8 cellular contexts compared by ENCODE assay signal in the genomic region with DNA sequence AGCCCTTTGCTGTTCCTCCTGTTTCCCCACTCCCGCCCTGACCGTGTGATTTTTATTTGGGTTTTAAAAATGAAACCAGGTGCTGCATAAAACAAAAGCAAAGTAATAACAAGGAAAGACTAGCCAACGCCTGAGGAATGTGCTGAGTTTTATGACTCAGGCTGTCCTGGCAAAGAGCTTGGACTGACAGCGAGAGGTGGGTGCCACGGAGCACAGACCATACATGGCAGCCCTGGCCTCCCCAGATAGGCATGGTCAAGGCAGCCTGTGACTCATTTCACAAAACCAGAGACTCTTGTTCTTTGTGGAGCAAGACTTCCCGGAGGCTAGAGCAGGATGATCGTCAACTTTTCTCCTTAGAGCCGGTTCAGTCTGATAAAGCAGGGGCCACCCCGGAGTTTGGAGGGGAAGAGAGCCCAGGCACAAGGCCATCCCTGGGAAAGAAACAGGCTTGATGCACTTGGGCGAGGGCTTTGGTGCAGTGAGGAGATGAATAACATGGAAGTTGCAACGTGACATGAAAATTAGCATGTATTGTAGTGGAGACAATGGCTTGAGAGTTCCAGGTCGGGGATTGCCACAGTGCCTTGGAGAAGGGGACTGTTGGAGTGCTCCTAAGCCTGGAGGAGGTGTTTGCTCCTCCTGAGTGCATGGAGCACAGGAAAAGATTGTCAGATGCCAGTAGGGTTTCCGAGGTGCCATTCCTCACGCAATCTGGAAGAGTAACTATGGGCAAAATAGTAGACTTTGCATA. TPM values are rescaled to one million over a fixed set of nuclear protein-coding genes. Genes with fewer than 3 reads are reported as not detected.
DNase-seq lines count a peak whose midpoint lies in the region; ATAC-seq, FAIRE-seq and TF ChIP-seq lines count a peak whose summit lies in the region.

No MANE protein-coding gene starts in this region.

- peaks cover 31% of the 10 kb centered on the region for H3K4me1 ChIP-seq in astrocyte (ENCODE audit: insufficient read depth, low read length)
- peaks cover 26 to 27% of the 10 kb centered on the region in 2 donors for H3K4me1 ChIP-seq in kidney (ENCODE audit: control insufficient read depth in 1 of 2, insufficient read depth in 1 of 2, low read depth in 1 of 2, low read length in 2 of 2)
- peaks cover 43 to 55% of the 10 kb centered on the region in 2 donors for H3K4me1 ChIP-seq in thyroid gland

- H3K9ac ChIP-seq in astrocyte (ENCODE audit: low read length) (peak overlapping the region; percentile 92), kidney (ENCODE audit: low read length in 2 of 2) (no peak overlapping the region)

- peaks cover 21% of the 10 kb centered on the region for H3K4me1 Mint-ChIP-seq in CD4-positive, alpha-beta T cell (ENCODE audit: low read depth)
- H3K4me1 Mint-ChIP-seq in astrocyte (ENCODE audit: low read depth, unreplicated experiment): peaks cover 47% of the 10 kb centered on the region
- H3K4me1 Mint-ChIP-seq in stimulated activated naive CD8-positive, alpha-beta T cell treated with anti-CD3 and anti-CD28 coated beads, Interleukin-15, amount 100 ng/mL, for 72 hours: peaks cover 24% of the 10 kb centered on the region
- H3K4me1 Mint-ChIP-seq in nephron progenitor cell: peaks cover 67% of the 10 kb centered on the region

- no peak for ATAC-seq in CD4-positive, alpha-beta T cell (ENCODE audit: poor library complexity)
- peak; percentile 40 for ATAC-seq in HG02571 (IDR thresholded peaks at IDR 0.05; ENCODE audit: unreplicated experiment)
- ATAC-seq in stimulated activated naive CD8-positive, alpha-beta T cell treated with anti-CD3 and anti-CD28 coated beads, Interleukin-15, amount 100 ng/mL, for 72 hours: no peak
- ATAC-seq in GM19467 (IDR thresholded peaks at IDR 0.05; ENCODE audit: unreplicated experiment): no peak

- no peaks in the 10 kb centered on the region for H3K79me2 ChIP-seq in astrocyte (ENCODE audit: insufficient read depth, low read length)

- no peak for TF ChIP-seq CTCF in CD4-positive, alpha-beta T cell (IDR thresholded peaks at IDR 0.05)
- TF ChIP-seq CTCF in astrocyte (IDR thresholded peaks at IDR 0.05; ENCODE audit: insufficient read depth, low read depth, low read length) (no peak), kidney (IDR thresholded peaks at IDR 0.05; ENCODE audit: borderline replicate concordance, extremely low read depth, insufficient read depth) (no peak), thyroid gland (IDR thresholded peaks at IDR 0.05) (no peak), nephron progenitor cell (IDR thresholded peaks at IDR 0.05) (no peak)

- peak overlapping the region; percentile 89 for H3K4me3 Mint-ChIP-seq in CD4-positive, alpha-beta T cell
- H3K4me3 Mint-ChIP-seq in astrocyte (ENCODE audit: unreplicated experiment): peak overlapping the region; percentile 27
- H3K4me3 Mint-ChIP-seq in stimulated activated naive CD8-positive, alpha-beta T cell treated with anti-CD3 and anti-CD28 coated beads, Interleukin-15, amount 100 ng/mL, for 72 hours: no peak overlapping the region
- no peak overlapping the region for H3K4me3 Mint-ChIP-seq in nephron progenitor cell

- FAIRE-seq in astrocyte (lab: Jason Lieb, UNC) (no peak), kidney (lab: Jason Lieb, UNC) (no peak)

- DNase-seq in CD4-positive, alpha-beta T cell: no peak
- DNase-seq in astrocyte (ENCODE audit: low read depth) (peak; percentile 99), kidney (peak; percentile 89), thyroid gland (peak; percentile 45 to 73), nephron progenitor cell (no peak)
- DNase-seq in stimulated activated naive CD8-positive, alpha-beta T cell treated with anti-CD3 and anti-CD28 coated beads, Interleukin-15, amount 100 ng/mL, for 72 hours: no peak

- POLR2A ChIA-PET in CD4-positive, alpha-beta T cell (lab: Charles Lee): no interaction called here

- H3K27me3 Mint-ChIP-seq in CD4-positive, alpha-beta T cell: no peaks in the 10 kb centered on the region
- H3K27me3 Mint-ChIP-seq in astrocyte (ENCODE audit: low read depth, unreplicated experiment) (no peaks in the 10 kb centered on the region), nephron progenitor cell (ENCODE audit: low read depth, poor library complexity) (no peaks in the 10 kb centered on the region)
- H3K27me3 Mint-ChIP-seq in stimulated activated naive CD8-positive, alpha-beta T cell treated with anti-CD3 and anti-CD28 coated beads, Interleukin-15, amount 100 ng/mL, for 72 hours: peaks cover 22% of the 10 kb centered on the region

- H3K36me3 ChIP-seq in astrocyte (ENCODE audit: insufficient read depth, low read length) (no peaks in the 10 kb centered on the region), kidney (ENCODE audit: control insufficient read depth in 1 of 2, insufficient read depth in 2 of 2, low read length in 2 of 2) (no peaks in the 10 kb centered on the region), thyroid gland (no peaks in the 10 kb centered on the region)

- H3K9me3 Mint-ChIP-seq in CD4-positive, alpha-beta T cell: no peaks in the 10 kb centered on the region
- H3K9me3 Mint-ChIP-seq in astrocyte (ENCODE audit: unreplicated experiment): no peaks in the 10 kb centered on the region
- H3K9me3 Mint-ChIP-seq in stimulated activated naive CD8-positive, alpha-beta T cell treated with anti-CD3 and anti-CD28 coated beads, Interleukin-15, amount 100 ng/mL, for 72 hours: no peaks in the 10 kb centered on the region
- no peaks in the 10 kb centered on the region for H3K9me3 Mint-ChIP-seq in nephron progenitor cell

- WGBS in thyroid gland, 2 donors: 56 to 77% methylated on average over 14 of the region's 14 CpGs

- peak overlapping the region; percentile 46 for H3K4me3 ChIP-seq in astrocyte (ENCODE audit: insufficient read depth, low read depth, low read length)
- no peak overlapping the region for H3K4me3 ChIP-seq in kidney (ENCODE audit: low read length in 2 of 2)
- no peak overlapping the region for H3K4me3 ChIP-seq in thyroid gland (replicated peaks in 1 of 3)

- no peak overlapping the region for H3K27ac ChIP-seq in CD4-positive, alpha-beta T cell (ENCODE audit: low read depth, low read length)
- H3K27ac ChIP-seq in astrocyte (ENCODE audit: low read depth, low read length) (peak overlapping the region; percentile 100), kidney (ENCODE audit: low read depth in 2 of 2, low read length in 2 of 2) (peak overlapping the region; percentile 40 to 97), thyroid gland (peak overlapping the region; percentile 98 to 100 (median 99))

- no peaks in the 10 kb centered on the region for H3K27me3 ChIP-seq in CD4-positive, alpha-beta T cell (ENCODE audit: control insufficient read depth, insufficient read depth, low read length)
- H3K27me3 ChIP-seq in astrocyte (ENCODE audit: insufficient read depth, low read length) (no peaks in the 10 kb centered on the region), thyroid gland (no peaks in the 10 kb centered on the region)

- H2AFZ ChIP-seq in astrocyte (ENCODE audit: low read depth, low read length): no peak overlapping the region

- no peaks in the 10 kb centered on the region for H4K20me1 ChIP-seq in astrocyte (ENCODE audit: insufficient read depth, low read length)

- peak overlapping the region; percentile 87 for H3K4me2 ChIP-seq in astrocyte (ENCODE audit: low read length)

- CTCF ChIA-PET in CD4-positive, alpha-beta T cell (lab: Charles Lee): no interaction called here

- TF ChIP-seq POLR2A in thyroid gland (IDR thresholded peaks at IDR 0.05): peak in 1 of 2 donors; percentile 23

- peak overlapping the region; percentile 58 for H3K27ac Mint-ChIP-seq in CD4-positive, alpha-beta T cell
- H3K27ac Mint-ChIP-seq in astrocyte (ENCODE audit: unreplicated experiment): peak overlapping the region; percentile 100
- H3K27ac Mint-ChIP-seq in stimulated activated naive CD8-positive, alpha-beta T cell treated with anti-CD3 and anti-CD28 coated beads, Interleukin-15, amount 100 ng/mL, for 72 hours: no peak overlapping the region
- no peak overlapping the region for H3K27ac Mint-ChIP-seq in nephron progenitor cell

- H3K9me3 ChIP-seq in CD4-positive, alpha-beta T cell (ENCODE audit: control insufficient read depth, low read length): no peaks in the 10 kb centered on the region
- H3K9me3 ChIP-seq in astrocyte (ENCODE audit: insufficient read depth, low read depth, low read length) (no peaks in the 10 kb centered on the region), kidney (ENCODE audit: control insufficient read depth in 1 of 2, low read length in 2 of 2) (no peaks in the 10 kb centered on the region), thyroid gland (no peaks in the 10 kb centered on the region)

- no peaks in the 10 kb centered on the region for H3K36me3 Mint-ChIP-seq in CD4-positive, alpha-beta T cell (ENCODE audit: low read depth)
- no peaks in the 10 kb centered on the region for H3K36me3 Mint-ChIP-seq in astrocyte (ENCODE audit: low read depth, unreplicated experiment)
- H3K36me3 Mint-ChIP-seq in nephron progenitor cell (ENCODE audit: low read depth): no peaks in the 10 kb centered on the region

- intact Hi-C loops in CD4-positive, alpha-beta T cell (cut with DNase I, micrococcal nuclease): loop anchor here in 1 of 2 experiments (5.0 kb wide), 4 partner anchors 203 to 637 kb away; a partner anchor contains a TSS
- intact Hi-C loops in kidney (cut with DNase I): no loop called here
- intact Hi-C loops in thyroid gland (cut with DNase I): no loop called here

RNA-seq across cellular contexts. Expression of a gene that starts 54.8 kb away (rescaled TPM):
- not detected for total RNA-seq in CD4-positive, alpha-beta T cell
- total RNA-seq in astrocyte (not detected in 2 replicates), kidney (not detected), thyroid gland (not detected)
- not detected for polyA plus RNA-seq in kidney (ENCODE audit: insufficient read depth, low read depth, low replicate concordance)

Comparison
In these comparisons a context has a peak if more than half of its experiments do, and no peak if none do; other contexts are left out.
1. DNase-seq: peak in astrocyte (single experiment), kidney (single experiment) and thyroid gland (2 of 2); none in CD4-positive, alpha-beta T cell (0 of 10), stimulated activated naive CD8-positive, alpha-beta T cell treated with anti-CD3 and anti-CD28 coated beads, Interleukin-15, amount 100 ng/mL, for 72 hours (0 of 2) and nephron progenitor cell (single experiment).
2. H3K27ac Mint-ChIP-seq: peak in CD4-positive, alpha-beta T cell (single experiment) and astrocyte (single experiment); none in stimulated activated naive CD8-positive, alpha-beta T cell treated with anti-CD3 and anti-CD28 coated beads, Interleukin-15, amount 100 ng/mL, for 72 hours (0 of 2) and nephron progenitor cell (single experiment).
3. H3K4me3 Mint-ChIP-seq: peak in CD4-positive, alpha-beta T cell (single experiment) and astrocyte (single experiment); none in stimulated activated naive CD8-positive, alpha-beta T cell treated with anti-CD3 and anti-CD28 coated beads, Interleukin-15, amount 100 ng/mL, for 72 hours (0 of 2) and nephron progenitor cell (single experiment).